20 cellular contexts compared by ENCODE assay signal in the genomic region with DNA sequence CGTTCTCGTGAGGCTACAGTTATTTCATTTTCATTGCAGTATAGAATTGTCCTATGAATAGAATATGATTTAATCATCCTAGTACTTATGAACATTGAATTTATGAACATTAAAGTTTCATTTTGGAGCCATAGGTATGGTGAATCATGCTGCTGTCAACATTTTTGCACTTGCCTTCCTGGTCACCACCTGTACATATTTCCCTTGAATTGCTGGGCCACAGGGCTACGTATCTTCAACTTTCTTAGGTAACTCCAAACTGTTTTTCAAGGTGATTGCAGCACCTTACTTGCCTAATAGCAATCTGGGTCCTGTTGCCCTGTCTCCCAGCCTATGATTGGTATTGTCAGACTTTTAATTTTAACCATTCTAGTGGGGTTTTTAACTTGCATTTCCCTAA. TPM values are rescaled to one million over a fixed set of nuclear protein-coding genes. Genes with fewer than 3 reads are reported as not detected.
A peak's percentile ranks its signal among the peaks of the same experiment; 100 is the strongest.
DNase-seq lines count a peak whose midpoint lies in the region; ATAC-seq and TF ChIP-seq lines count a peak whose summit lies in the region.
"Had no signal": no experiment of that assay in that cellular context is flagged by ENCODE, and none has a peak within 500 bp of the region (broad histone marks: within the 10 kb centered on the region; RNA-seq: fewer than 3 reads in every experiment).

No MANE protein-coding gene starts in this region.

- no peak overlapping the region for H3K4me3 Mint-ChIP-seq in Calu3 (ENCODE audit: low read depth, unreplicated experiment)
- H3K4me3 Mint-ChIP-seq: B cell; CD8-positive, alpha-beta T cell had no signal

- peak; percentile 32 for ATAC-seq in mucosa of descending colon
- ATAC-seq: CD8-positive, alpha-beta T cell; K562 had no signal

- peak overlapping the region; percentile 52 for H3K27ac Mint-ChIP-seq in Calu3 (ENCODE audit: unreplicated experiment)
- H3K27ac Mint-ChIP-seq: B cell; CD8-positive, alpha-beta T cell had no signal

- H3K9me3 Mint-ChIP-seq in Calu3 (ENCODE audit: low read depth, unreplicated experiment): no peaks in the 10 kb centered on the region
- H3K9me3 Mint-ChIP-seq: CD8-positive, alpha-beta T cell had no signal

- H3K36me3 Mint-ChIP-seq in Calu3 (ENCODE audit: insufficient read depth, unreplicated experiment): peaks cover 35% of the 10 kb centered on the region
- H3K36me3 Mint-ChIP-seq: CD8-positive, alpha-beta T cell had no signal

- no peak for DNase-seq in Calu3
- peak in 1 of 2 experiments; percentile 52 for DNase-seq in HL-60 (ENCODE audit: low read depth in 1 of 2, low spot score in 1 of 2)
- DNase-seq in epithelial cell of esophagus (ENCODE audit: low read depth): peak; percentile 54
- no peak for DNase-seq in mucosa of descending colon
- DNase-seq in NCI-H82 (lab: John Stamatoyannopoulos, UW): no peak
- no peak for DNase-seq in effector memory CD4-positive, alpha-beta T cell
- no peak for DNase-seq in NCI-H146 (lab: John Stamatoyannopoulos, UW)
- DNase-seq: CD8-positive, alpha-beta T cell; DMS153; DND-41; MG63; NCI-H1105 treated with DMSO at 0.1 percent for 48 hours; NCI-H2029; NCI-H446 treated with DMSO at 0.1 percent for 48 hours; NCI-H526; RPMI8226; SHP77 had no signal

- H3K27me3 Mint-ChIP-seq in Calu3 (ENCODE audit: unreplicated experiment): no peaks in the 10 kb centered on the region
- H3K27me3 Mint-ChIP-seq: B cell had no signal

- no peaks in the 10 kb centered on the region for H3K36me3 ChIP-seq in mucosa of descending colon (ENCODE audit: low read depth)
- no peaks in the 10 kb centered on the region for H3K36me3 ChIP-seq in effector memory CD4-positive, alpha-beta T cell (ENCODE audit: control insufficient read depth, insufficient read depth, low read length)
- H3K36me3 ChIP-seq: MG63 had no signal

- peaks cover 3% of the 10 kb centered on the region for H3K4me1 ChIP-seq in mucosa of descending colon (ENCODE audit: low read depth)
- no peaks in the 10 kb centered on the region for H3K4me1 ChIP-seq in effector memory CD4-positive, alpha-beta T cell (ENCODE audit: control insufficient read depth, insufficient read depth, low read length, poor library complexity, severe bottlenecking)

- H3K4me1 Mint-ChIP-seq in Calu3 (ENCODE audit: low read depth, unreplicated experiment): peaks cover 66% of the 10 kb centered on the region

- no TSS peak for BruUV-seq in Calu3 (replicated peaks; lab: Mats Ljungman, UMichigan)

- H3K27ac ChIP-seq in HL-60 (replicated peaks): peak overlapping the region; percentile 49
- no peak overlapping the region for H3K27ac ChIP-seq in effector memory CD4-positive, alpha-beta T cell (ENCODE audit: insufficient read depth, low read length, poor library complexity, severe bottlenecking)
- H3K27ac ChIP-seq: C4-2B had no signal

- intact Hi-C loops in Calu3 (cut with micrococcal nuclease; ENCODE audit: unreplicated experiment): loop anchor here (10.0 kb wide), 1 partner anchor 1331 kb away; no protein-coding TSS in a partner anchor
- intact Hi-C loops in mucosa of descending colon (cut with DNase I, micrococcal nuclease): loop anchor here in 1 of 2 donors (10.0 kb wide), 1 partner anchor 1041 kb away; no protein-coding TSS in a partner anchor

- H3K27me3 ChIP-seq in HL-60 (ENCODE audit: insufficient read depth, poor library complexity, severe bottlenecking): no peaks in the 10 kb centered on the region
- H3K27me3 ChIP-seq in effector memory CD4-positive, alpha-beta T cell (replicated peaks; ENCODE audit: control insufficient read depth, insufficient read depth, low read length, poor library complexity, severe bottlenecking): no peaks in the 10 kb centered on the region
- H3K27me3 ChIP-seq: MG63 had no signal

- CTCF ChIA-PET in Calu3 (lab: Charles Lee): interaction anchor here (0.6 kb wide), 1 partner anchor 31 kb away, joined by 3 read pairs; no protein-coding TSS in a partner anchor

- H3K4me3 ChIP-seq in HL-60 (replicated peaks; ENCODE audit: insufficient read depth, low read length): no peak overlapping the region
- no peak overlapping the region for H3K4me3 ChIP-seq in epithelial cell of esophagus (ENCODE audit: low read length)
- no peak overlapping the region for H3K4me3 ChIP-seq in mucosa of descending colon
- H3K4me3 ChIP-seq in effector memory CD4-positive, alpha-beta T cell (ENCODE audit: insufficient read depth, low read depth, low read length, poor library complexity, severe bottlenecking): no peak overlapping the region
- H3K4me3 ChIP-seq: K562, MG63 had no signal

- no peaks in the 10 kb centered on the region for H3K9me3 ChIP-seq in mucosa of descending colon
- no peaks in the 10 kb centered on the region for H3K9me3 ChIP-seq in effector memory CD4-positive, alpha-beta T cell (ENCODE audit: control insufficient read depth, low read length)
- H3K9me3 ChIP-seq: MG63 had no signal

- no peak for TF ChIP-seq CTCF in Calu3 (IDR thresholded peaks at IDR 0.05; ENCODE audit: unreplicated experiment)
- TF ChIP-seq CTCF in HL-60 (IDR thresholded peaks at IDR 0.05; ENCODE audit: insufficient read depth, low read length): no peak
- TF ChIP-seq CTCF in epithelial cell of esophagus (IDR thresholded peaks at IDR 0.05; ENCODE audit: insufficient read depth, low read depth, low read length, missing control alignments): no peak
- TF ChIP-seq CTCF in mucosa of descending colon (IDR thresholded peaks at IDR 0.05): no peak

RNA-seq across cellular contexts. Expression of gene RNF145, which starts 6.5 kb away (rescaled TPM):
- total RNA-seq in Calu3 (2022): 169 and 193 TPM in 2 replicates
- 10 to 100 TPM; 50.0 to 72.6 (median 57.2) TPM for total RNA-seq in mucosa of descending colon

RNA-seq across cellular contexts. Expression of gene UBLCP1, which starts 47.2 kb away (rescaled TPM):
- total RNA-seq in Calu3 (2022) (35.8 and 39.5 TPM in 2 replicates), mucosa of descending colon (10 to 100 TPM; 12.1 to 18.3 (median 17.7) TPM)
